ENCODE assay signal across 8 cellular contexts in genomic region chr19:34712606-34713261, GRCh38. TPM values are rescaled to one million over a fixed set of nuclear protein-coding genes. Genes with fewer than 3 reads are reported as not detected.
DNase-seq lines count a peak whose midpoint lies in the region; ATAC-seq and TF ChIP-seq lines count a peak whose summit lies in the region.

No MANE protein-coding gene starts in this region.

- intact Hi-C loops in aorta (cut with DNase I), result loop anchor here (1.0 to 2.0 kb wide), 2 partner anchors 73 to 74 kb away; no protein-coding TSS in a partner anchor

- peaks cover 30% of the 10 kb centered on the region for H3K27me3 Mint-ChIP-seq in activated T-cell treated with anti-CD3 and anti-CD28 coated beads, Interleukin-2, amount 50 U/mL, for 4 hours (ENCODE audit: low read depth)

- H3K4me3 ChIP-seq in fibroblast of villous mesenchyme (ENCODE audit: low read depth, low read length), result no peak overlapping the region
- no peak overlapping the region for H3K4me3 ChIP-seq in aorta (ENCODE audit: low read length in 2 of 2)

- peak; percentile 78 for DNase-seq in DMS114 treated with DMSO at 0.1 percent for 48 hours (lab: John Stamatoyannopoulos, UW; ENCODE audit: unreplicated experiment)
- DNase-seq in KBM-7, result peak; percentile 70
- DNase-seq in NOMO-1 treated with dmso at 0.1 percent for 144 hours (lab: John Stamatoyannopoulos, UW; ENCODE audit: unreplicated experiment), result peak; percentile 9
- peak; percentile 38 for DNase-seq in activated T-cell treated with anti-CD3 and anti-CD28 coated beads, Interleukin-2, amount 50 U/mL, for 4 hours
- peak; percentile 89 for DNase-seq in fibroblast of villous mesenchyme (ENCODE audit: low read depth)
- DNase-seq in nucleus accumbens (lab: John Stamatoyannopoulos, UW), result peak in 36 of 56 donors; percentile 1 to 60 (median 26)
- no peak for DNase-seq in aorta

- H3K4me1 ChIP-seq in aorta (ENCODE audit: control insufficient read depth in 1 of 2, insufficient read depth in 2 of 2, low read length in 2 of 2), result no peaks in the 10 kb centered on the region

- peak; percentile 58 to 74 for ATAC-seq in activated T-cell treated with anti-CD3 and anti-CD28 coated beads, Interleukin-2, amount 50 U/mL, for 4 hours
- peak; percentile 71 for ATAC-seq in aorta (ENCODE audit: low FRiP score)
- ATAC-seq in HG03108 (IDR thresholded peaks at IDR 0.05; ENCODE audit: unreplicated experiment), result no peak

- peaks cover 5% of the 10 kb centered on the region for H3K36me3 Mint-ChIP-seq in activated T-cell treated with anti-CD3 and anti-CD28 coated beads, Interleukin-2, amount 50 U/mL, for 4 hours (ENCODE audit: insufficient read depth)

- peaks cover 0 to 1% of the 10 kb centered on the region in 2 donors for H3K27me3 ChIP-seq in aorta (ENCODE audit: control insufficient read depth in 1 of 2, insufficient read depth in 2 of 2, low read length in 1 of 2)

- H3K4me3 Mint-ChIP-seq in activated T-cell treated with anti-CD3 and anti-CD28 coated beads, Interleukin-2, amount 50 U/mL, for 4 hours, result no peak overlapping the region

- peaks cover 2% of the 10 kb centered on the region for H3K9me3 ChIP-seq in aorta (ENCODE audit: control insufficient read depth, low read length)

- peaks cover 17% of the 10 kb centered on the region for H3K9me3 Mint-ChIP-seq in activated T-cell treated with anti-CD3 and anti-CD28 coated beads, Interleukin-2, amount 50 U/mL, for 4 hours

- H3K27ac ChIP-seq in aorta (ENCODE audit: low read depth in 1 of 2, low read length in 2 of 2), result no peak overlapping the region

- in situ Hi-C loops in KBM-7 (cut with MboI; ENCODE audit: low pct_unique_long_range_greater_than_20kb, low sequenced_read_pairs), result no loop called here

- peak; percentile 66 for TF ChIP-seq CTCF in fibroblast of villous mesenchyme (IDR thresholded peaks at IDR 0.05; ENCODE audit: insufficient read depth, low read depth, low read length)

- WGBS in aorta, 2 donors, result 17 to 19% methylated on average over 9 of the region's 9 CpGs

- no peaks in the 10 kb centered on the region for H3K36me3 ChIP-seq in aorta (ENCODE audit: control insufficient read depth in 1 of 2, insufficient read depth in 2 of 2, low read length in 1 of 2)

- no peaks in the 10 kb centered on the region for H3K4me1 Mint-ChIP-seq in activated T-cell treated with anti-CD3 and anti-CD28 coated beads, Interleukin-2, amount 50 U/mL, for 4 hours (ENCODE audit: low read depth)

RNA-seq across cellular contexts. Expression of gene ZNF181, which starts 21.3 kb away (rescaled TPM):
- 1 to 10 TPM; 2.4 to 4.2 (median 2.8) TPM for total RNA-seq in activated T-cell treated with anti-CD3 and anti-CD28 coated beads, Interleukin-2, amount 50 U/mL, for 4 hours
- total RNA-seq in fibroblast of villous mesenchyme, result 14.5 and 14.7 TPM in 2 replicates
- 10 to 100 TPM; 10.7 to 12.7 TPM for total RNA-seq in aorta
- polyA plus RNA-seq in aorta, result 10 to 100 TPM in 1 of 2 donors, 1 to 10 TPM in 1; 3.5 to 19.9 TPM

RNA-seq across cellular contexts. Expression of gene ZNF302, which starts 35.3 kb away (rescaled TPM):
- 10 to 100 TPM; 10.8 to 11.9 (median 11.2) TPM for total RNA-seq in activated T-cell treated with anti-CD3 and anti-CD28 coated beads, Interleukin-2, amount 50 U/mL, for 4 hours
- 13.2 and 15.1 TPM in 2 replicates for total RNA-seq in fibroblast of villous mesenchyme
- 10 to 100 TPM; 20.5 to 37.3 TPM for total RNA-seq in aorta
- polyA plus RNA-seq in aorta, result 10 to 100 TPM; 20.0 to 23.8 TPM

RNA-seq across cellular contexts. Expression of gene SCGB2B2, which starts 35.8 kb away (rescaled TPM):
- total RNA-seq in activated T-cell treated with anti-CD3 and anti-CD28 coated beads, Interleukin-2, amount 50 U/mL, for 4 hours, result under 1 TPM in 2 of 3 donors, not detected in 1; 0.32 to 0.65 TPM
- total RNA-seq in fibroblast of villous mesenchyme (under 0.01 TPM in 2 replicates), aorta (1 to 10 TPM in 1 of 2 donors, under 1 TPM in 1; 0.75 to 2.2 TPM)
- not detected for polyA plus RNA-seq in aorta

Comparison
In these comparisons a context has a peak if more than half of its experiments do, and no peak if none do; other contexts are left out.
1. DNase-seq: peak in DMS114 treated with DMSO at 0.1 percent for 48 hours (single experiment), KBM-7 (single experiment), NOMO-1 treated with dmso at 0.1 percent for 144 hours (single experiment), activated T-cell treated with anti-CD3 and anti-CD28 coated beads, Interleukin-2, amount 50 U/mL, for 4 hours (single experiment), fibroblast of villous mesenchyme (single experiment) and nucleus accumbens (36 of 56); none in aorta (0 of 2).